9 cellular contexts compared by ENCODE assay signal in genomic region chr1:27536767-27537166, GRCh38. TPM values are rescaled to one million over a fixed set of nuclear protein-coding genes. Genes with fewer than 3 reads are reported as not detected.
DNase-seq lines count a peak whose midpoint lies in the region; ATAC-seq and TF ChIP-seq lines count a peak whose summit lies in the region.
"Had no signal": no experiment of that assay in that cellular context is flagged by ENCODE, and none has a peak within 500 bp of the region (broad histone marks: within the 10 kb centered on the region; RNA-seq: fewer than 3 reads in every experiment).

No MANE protein-coding gene starts in this region.

- H3K4me1 ChIP-seq in esophagus (ENCODE audit: control insufficient read depth in 2 of 2, insufficient read depth in 2 of 2, low read length in 1 of 2) (peaks cover 12 to 38% of the 10 kb centered on the region in 2 donors), MM.1S (ENCODE audit: low read length) (no peaks in the 10 kb centered on the region)

- H2AFZ ChIP-seq in MM.1S (ENCODE audit: low read length), result no peak overlapping the region
- H2AFZ ChIP-seq: parathyroid adenoma had no signal

- H3K27me3 ChIP-seq in esophagus (ENCODE audit: control insufficient read depth in 1 of 2, insufficient read depth in 2 of 2, low read length in 2 of 2) (no peaks in the 10 kb centered on the region), MM.1S (replicated peaks; ENCODE audit: insufficient read depth, low read length) (no peaks in the 10 kb centered on the region)

- H3K9me2 ChIP-seq in MM.1S (replicated peaks; ENCODE audit: insufficient read depth, low read length), result no peaks in the 10 kb centered on the region

- H3K79me2 ChIP-seq in MM.1S (ENCODE audit: low read length), result no peaks in the 10 kb centered on the region

- peak overlapping the region; percentile 95 to 99 for H3K27ac ChIP-seq in esophagus (ENCODE audit: low read depth in 2 of 2, low read length in 1 of 2)
- no peak overlapping the region for H3K27ac ChIP-seq in MM.1S (ENCODE audit: low read length)
- H3K27ac ChIP-seq: parathyroid adenoma had no signal

- TF ChIP-seq CTCF in nephron (IDR thresholded peaks at IDR 0.05; ENCODE audit: unreplicated experiment in 3 of 3) (no peak), MM.1S (IDR thresholded peaks at IDR 0.05; ENCODE audit: low read length) (no peak)

- peaks cover 49% of the 10 kb centered on the region for H3K4me1 Mint-ChIP-seq in nephron

- H3K9me3 ChIP-seq in esophagus (ENCODE audit: control insufficient read depth in 2 of 2, insufficient read depth in 1 of 2, low read depth in 1 of 2, low read length in 1 of 2), result no peaks in the 10 kb centered on the region
- H3K9me3 ChIP-seq in MM.1S (replicated peaks; ENCODE audit: insufficient read depth, low read length), result no peaks in the 10 kb centered on the region

- no peaks in the 10 kb centered on the region for H3K9me3 Mint-ChIP-seq in nephron

- ATAC-seq in GM18867 (IDR thresholded peaks at IDR 0.05; ENCODE audit: unreplicated experiment), result no peak

- peak overlapping the region in 2 of 3 experiments; percentile 38 to 66 for H3K4me3 Mint-ChIP-seq in nephron

- H3K4me3 ChIP-seq in esophagus (ENCODE audit: low read depth in 1 of 2, low read length in 2 of 2) (no peak overlapping the region), MM.1S (ENCODE audit: low read length) (no peak overlapping the region)

- H3K36me3 Mint-ChIP-seq in nephron (ENCODE audit: low read depth), result peaks cover 50% of the 10 kb centered on the region

- H3K36me3 ChIP-seq in esophagus (ENCODE audit: control insufficient read depth in 2 of 2, insufficient read depth in 2 of 2, low read length in 1 of 2) (peaks cover 4 to 23% of the 10 kb centered on the region in 2 donors), MM.1S (replicated peaks; ENCODE audit: insufficient read depth, low read length) (no peaks in the 10 kb centered on the region)

- H4K20me1 ChIP-seq in MM.1S (ENCODE audit: insufficient read depth, low read length), result no peaks in the 10 kb centered on the region

- H3K27me3 Mint-ChIP-seq in nephron (ENCODE audit: low read depth), result no peaks in the 10 kb centered on the region

- H3K9ac ChIP-seq in MM.1S (ENCODE audit: low read length), result no peak overlapping the region
- H3K9ac ChIP-seq: parathyroid adenoma had no signal

- H3K4me2 ChIP-seq in MM.1S (ENCODE audit: low read depth, low read length), result no peak overlapping the region

- H3K27ac Mint-ChIP-seq in nephron, result peak overlapping the region; percentile 91 to 98 (median 92)

- H3F3A ChIP-seq in MM.1S (ENCODE audit: insufficient read depth, low read length), result no peaks in the 10 kb centered on the region

- 27 to 30% methylated on average over 11 of the region's 11 CpGs for WGBS in esophagus, 2 donors

- peak; percentile 83 for DNase-seq in Ammon's horn (ENCODE audit: low spot score)
- DNase-seq in NCI-H226, result peak; percentile 98
- DNase-seq in NCI-H2081 treated with DMSO at 0.1 percent for 48 hours (lab: John Stamatoyannopoulos, UW), result no peak
- DNase-seq in effector CD8-positive, alpha-beta T cell (lab: John Stamatoyannopoulos, UW), result no peak
- no peak for DNase-seq in MM.1S

RNA-seq across cellular contexts. Expression of gene WASF2, which starts 46.8 kb away (rescaled TPM):
- 10 to 100 TPM; 47.8 TPM for polyA plus RNA-seq in esophagus

Comparison
In these comparisons a context has a peak if more than half of its experiments do, and no peak if none do; other contexts are left out.
1. DNase-seq: peak in Ammon's horn (single experiment) and NCI-H226 (single experiment); none in NCI-H2081 treated with DMSO at 0.1 percent for 48 hours (single experiment), effector CD8-positive, alpha-beta T cell (single experiment) and MM.1S (single experiment).